In genomic region chr4:21949073-21949457, GRCh38 we compare ENCODE assay signal across 10 cellular contexts. TPM values are rescaled to one million over a fixed set of nuclear protein-coding genes. Genes with fewer than 3 reads are reported as not detected.
DNase-seq lines count a peak whose midpoint lies in the region; ATAC-seq and TF ChIP-seq lines count a peak whose summit lies in the region.
"Had no signal": no experiment of that assay in that cellular context is flagged by ENCODE, and none has a peak within 500 bp of the region (broad histone marks: within the 10 kb centered on the region; RNA-seq: fewer than 3 reads in every experiment).

No MANE protein-coding gene starts in this region.

- ATAC-seq in GM18861 (IDR thresholded peaks at IDR 0.05; ENCODE audit: unreplicated experiment) = no peak

- H3K4me1 ChIP-seq in adipocyte (ENCODE audit: control insufficient read depth, insufficient read depth, low read length) = no peaks in the 10 kb centered on the region

- H3K9me3 ChIP-seq in adipocyte (ENCODE audit: control insufficient read depth, low read length) = no peaks in the 10 kb centered on the region

- TF ChIP-seq CTCF in GM13977 (IDR thresholded peaks at IDR 0.05; ENCODE audit: extremely low read depth, insufficient read depth, missing control alignments) = no peak

- peak overlapping the region; percentile 49 for H3K9ac ChIP-seq in adipocyte (ENCODE audit: low read length)

- DNase-seq in H7 (no peak), adipocyte (ENCODE audit: low read depth) (peak; percentile 22), iPS DF 4.7 (ENCODE audit: extremely low read depth, low spot score) (peak; percentile 9), retina (peak; percentile 68), germinal center (ENCODE audit: low spot score) (no peak), GM13977 (ENCODE audit: low spot score) (no peak), NCI-H187 (lab: John Stamatoyannopoulos, UW) (no peak)
- DNase-seq: Karpas-422 had no signal

- in situ Hi-C loops in GM13977 (cut with MboI; ENCODE audit: low pct_unique_long_range_greater_than_20kb, low sequenced_read_pairs, unreplicated experiment) = no loop called here

- H3K4me3 ChIP-seq in H7 (ENCODE audit: insufficient read depth, low read depth, low read length) (peak overlapping the region; percentile 55), adipocyte (ENCODE audit: low read length) (peak overlapping the region; percentile 79)

- H3K36me3 ChIP-seq in H7 (replicated peaks; ENCODE audit: control insufficient read depth, insufficient read depth, low read length) = no peaks in the 10 kb centered on the region
- H3K36me3 ChIP-seq in adipocyte (ENCODE audit: control insufficient read depth, insufficient read depth, low read length, severe bottlenecking) = no peaks in the 10 kb centered on the region

- H3K27me3 ChIP-seq in H7 (ENCODE audit: control insufficient read depth, insufficient read depth, low read length) = peaks cover 32% of the 10 kb centered on the region
- H3K27me3 ChIP-seq in adipocyte (replicated peaks; ENCODE audit: control insufficient read depth, insufficient read depth, low read length) = peaks cover 16% of the 10 kb centered on the region

RNA-seq across cellular contexts. Expression of gene KCNIP4, which starts 0.5 kb away (rescaled TPM):
- not detected in 2 replicates for total RNA-seq in H7 (2014; rRNA removed; shearing (Covaris generic))
- total RNA-seq: activated T-helper 2 cell treated with anti-CD3 and anti-CD28 coated beads, Interferon-gamma antibody, Interleukin-2, Interleukin-4, amounts not matched to agents 10 μg/mL and 5 μg/mL and 100 μg/mL, durations not matched to agents 14 hours and 24 hours and 36 hours had no signal

Comparison
In these comparisons a context has a peak if more than half of its experiments do, and no peak if none do; other contexts are left out.
1. DNase-seq: peak in adipocyte (single experiment), iPS DF 4.7 (single experiment) and retina (single experiment); none in H7 (single experiment), germinal center (single experiment), GM13977 (single experiment) and NCI-H187 (0 of 2).